25 cellular contexts compared by ENCODE assay signal in genomic region chr6:102022803-102023202, GRCh38.
"Had no signal": no experiment of that assay in that cellular context is flagged by ENCODE, and none has a peak within 500 bp of the region (broad histone marks: within the 10 kb centered on the region; RNA-seq: fewer than 3 reads in every experiment).

No MANE protein-coding gene starts in this region.

- H3K9ac ChIP-seq: neural progenitor cell, parathyroid adenoma had no signal

- H3K27ac ChIP-seq: neural progenitor cell, ovary, parathyroid adenoma, psoas muscle, right lobe of liver, sigmoid colon, stomach, thoracic aorta, thyroid gland, tibial nerve, upper lobe of left lung, vagina had no signal

- H3K9me3 ChIP-seq: ovary, psoas muscle, right lobe of liver, sigmoid colon, stomach, thoracic aorta, thyroid gland, tibial nerve, upper lobe of left lung, vagina had no signal

- H3K36me3 ChIP-seq: neural progenitor cell, ovary, right lobe of liver, sigmoid colon, stomach, thoracic aorta, thyroid gland, tibial nerve, upper lobe of left lung, vagina had no signal

- H2AFZ ChIP-seq: neural progenitor cell, parathyroid adenoma had no signal

- H3K79me2 ChIP-seq: parathyroid adenoma had no signal

- H3K4me3 ChIP-seq: neural progenitor cell, ovary, psoas muscle, right lobe of liver, sigmoid colon, stomach, thoracic aorta, thyroid gland, tibial nerve, upper lobe of left lung, vagina had no signal

- H3K27me3 ChIP-seq: neural progenitor cell, ovary, right lobe of liver, sigmoid colon, stomach, thyroid gland, tibial nerve, upper lobe of left lung, vagina had no signal

- H3K4me2 ChIP-seq: neural progenitor cell had no signal

- H3K4me1 ChIP-seq: neural progenitor cell, parathyroid adenoma, psoas muscle, right lobe of liver, sigmoid colon, stomach, thyroid gland, tibial nerve, upper lobe of left lung, vagina had no signal

- DNase-seq: natural killer cell; occipital lobe; ovary; posterior cingulate gyrus; psoas muscle; right cardiac atrium; right lobe of liver; sigmoid colon; small intestine; stimulated activated CD4-positive, alpha-beta T cell treated with anti-CD3 and anti-CD28 coated beads, Interleukin-15, amount 100 ng/mL, for 24 hours; stimulated activated CD4-positive, alpha-beta T cell treated with anti-CD3 and anti-CD28 coated beads, Interleukin-2, amount 100 ng/mL, for 24 hours; stimulated activated CD4-positive, alpha-beta T cell treated with anti-CD3 and anti-CD28 coated beads, Interleukin-2, amount 100 ng/mL, for 48 hours; stimulated activated CD4-positive, alpha-beta T cell treated with anti-CD3 and anti-CD28 coated beads, Interleukin-4, amount 100 ng/mL, for 24 hours; stimulated activated naive B cell treated with anti-CD40 and anti-IgM and Interleukin-4, amounts not matched to agents 10 μg/mL and 1 μg/mL and 100 μg/mL, for 72 hours; stimulated activated naive CD4-positive, alpha-beta T cell treated with Interleukin-2 at 50 U/mL for 16 hours; stomach; thyroid gland; trophoblast cell; upper lobe of left lung had no signal

- ATAC-seq: natural killer cell; psoas muscle; right cardiac atrium; stimulated activated effector memory CD8-positive, alpha-beta T cell treated with anti-CD3 and anti-CD28 coated beads, Interleukin-12 subunit alpha, Interleukin-12 subunit beta, amount 100 ng/mL, for 72 hours; stimulated activated naive B cell treated with anti-CD40 and anti-IgM and Interleukin-4, amounts not matched to agents 10 μg/mL and 1 μg/mL and 100 μg/mL, for 72 hours had no signal
